Comparison of ENCODE assay signal across 8 cellular contexts in genomic region chr9:72363226-72363625, GRCh38. TPM values are rescaled to one million over a fixed set of nuclear protein-coding genes. Genes with fewer than 3 reads are reported as not detected.
A peak's percentile ranks its signal among the peaks of the same experiment; 100 is the strongest.
DNase-seq lines count a peak whose midpoint lies in the region; ATAC-seq and TF ChIP-seq lines count a peak whose summit lies in the region.

No MANE protein-coding gene starts in this region.

- H3K9me3 Mint-ChIP-seq in CD14-positive monocyte (peaks cover 0 to 2% (median 0%) of the 10 kb centered on the region in 7 donors), natural killer cell (no peaks in the 10 kb centered on the region)

- peaks cover 36% of the 10 kb centered on the region for H3K4me1 Mint-ChIP-seq in CD14-positive monocyte
- H3K4me1 Mint-ChIP-seq in natural killer cell: peaks cover 63 to 67% of the 10 kb centered on the region in 2 donors

- peaks cover 52% of the 10 kb centered on the region for H3K36me3 ChIP-seq in MG63

- H3K27me3 Mint-ChIP-seq in CD14-positive monocyte (ENCODE audit: low read depth in 3 of 3) (peaks cover 0 to 4% (median 0%) of the 10 kb centered on the region in 3 donors), natural killer cell (ENCODE audit: low read depth in 2 of 2) (no peaks in the 10 kb centered on the region)

- H3K4me3 ChIP-seq in MG63: peak overlapping the region; percentile 65

- H3K9me3 ChIP-seq in MG63: no peaks in the 10 kb centered on the region

- H3K27ac Mint-ChIP-seq in CD14-positive monocyte: peak overlapping the region; percentile 92 to 100 (median 97)
- H3K27ac Mint-ChIP-seq in natural killer cell: peak overlapping the region; percentile 99

- H3K36me3 Mint-ChIP-seq in CD14-positive monocyte (peaks cover 50 to 52% of the 10 kb centered on the region in 2 donors), natural killer cell (peaks cover 7% of the 10 kb centered on the region)

- no peak for ATAC-seq in natural killer cell
- ATAC-seq in HG03139 (IDR thresholded peaks at IDR 0.05; ENCODE audit: unreplicated experiment): no peak

- TF ChIP-seq CTCF in CD14-positive monocyte (IDR thresholded peaks at IDR 0.05) (no peak), natural killer cell (IDR thresholded peaks at IDR 0.05) (no peak)

- H3K4me3 Mint-ChIP-seq in CD14-positive monocyte: peak overlapping the region; percentile 95 to 96
- H3K4me3 Mint-ChIP-seq in natural killer cell: peak overlapping the region; percentile 87

- DNase-seq in CD14-positive monocyte (ENCODE audit: low spot score) (no peak), MG63 (no peak), dermis blood vessel endothelial cell (peak; percentile 20), natural killer cell (no peak), activated gamma-delta T cell (lab: John Stamatoyannopoulos, UW) (no peak), NCI-H1105 treated with DMSO at 0.1 percent for 48 hours (lab: John Stamatoyannopoulos, UW) (no peak), hippocampal formation (lab: John Stamatoyannopoulos, UW) (no peak)

- intact Hi-C loops in CD14-positive monocyte (cut with micrococcal nuclease) (loop anchor here (5.0 kb wide), 2 partner anchors 56 to 229 kb away; no protein-coding TSS in a partner anchor), natural killer cell (cut with micrococcal nuclease) (loop anchor here (5.0 to 10.0 kb wide), 4 partner anchors 56 to 1948 kb away; partner anchors contain the start of genes ABHD17B, C9orf85 and KLF9)

- no peaks in the 10 kb centered on the region for H3K27me3 ChIP-seq in MG63

RNA-seq across cellular contexts. Expression of gene ZFAND5, which starts 1.8 kb away (rescaled TPM):
- 100 to 1,000 TPM; 199 to 237 TPM for polyA plus RNA-seq in CD14-positive monocyte
- total RNA-seq in MG63 (2014; rRNA removed; shearing (Covaris generic); ENCODE audit: low replicate concordance): 44.2 and 79.3 TPM in 2 replicates
- total RNA-seq in dermis blood vessel endothelial cell: 91.6 and 98.9 TPM in 2 replicates
- total RNA-seq in natural killer cell: 100 to 1,000 TPM; 307 to 450 (median 318) TPM
